ENCODE assay signal across 27 cellular contexts in genomic region chr4:7397206-7398103, GRCh38. TPM values are rescaled to one million over a fixed set of nuclear protein-coding genes. Genes with fewer than 3 reads are reported as not detected.
DNase-seq lines count a peak whose midpoint lies in the region; ATAC-seq, FAIRE-seq and TF ChIP-seq lines count a peak whose summit lies in the region.
"Had no signal": no experiment of that assay in that cellular context is flagged by ENCODE, and none has a peak within 500 bp of the region (broad histone marks: within the 10 kb centered on the region; RNA-seq: fewer than 3 reads in every experiment).

No MANE protein-coding gene starts in this region.

- no peak for FAIRE-seq in astrocyte (lab: Jason Lieb, UNC)
- FAIRE-seq: A204.1, colon, endometrium, G401.6, K562 had no signal

- H3K9ac ChIP-seq in astrocyte (ENCODE audit: low read length): no peak overlapping the region
- H3K9ac ChIP-seq in stomach smooth muscle (ENCODE audit: low read length in 2 of 2): no peak overlapping the region

- peak overlapping the region; percentile 29 for H3K4me3 Mint-ChIP-seq in astrocyte (ENCODE audit: unreplicated experiment)
- H3K4me3 Mint-ChIP-seq: stimulated activated memory B cell treated with anti-CD40 and anti-IgM and Interleukin-4, amounts not matched to agents 10 μg/mL and 1 μg/mL and 100 μg/mL, for 72 hours had no signal

- H4K20me1 ChIP-seq in astrocyte (ENCODE audit: insufficient read depth, low read length): peaks cover 5% of the 10 kb centered on the region

- no peak overlapping the region for H2AFZ ChIP-seq in astrocyte (ENCODE audit: low read depth, low read length)

- no peak overlapping the region for H3K27ac ChIP-seq in astrocyte (ENCODE audit: low read depth, low read length)
- no peak overlapping the region for H3K27ac ChIP-seq in stomach smooth muscle (ENCODE audit: low read length)
- H3K27ac ChIP-seq: HL-60, left lung, prostate gland, tibial nerve had no signal

- peaks cover 6% of the 10 kb centered on the region for H3K9me3 Mint-ChIP-seq in astrocyte (ENCODE audit: unreplicated experiment)

- H3K36me3 Mint-ChIP-seq in astrocyte (ENCODE audit: low read depth, unreplicated experiment): peaks cover 4% of the 10 kb centered on the region
- H3K36me3 Mint-ChIP-seq: stimulated activated memory B cell treated with anti-CD40 and anti-IgM and Interleukin-4, amounts not matched to agents 10 μg/mL and 1 μg/mL and 100 μg/mL, for 72 hours had no signal

- peaks cover 52% of the 10 kb centered on the region for H3K4me1 Mint-ChIP-seq in astrocyte (ENCODE audit: low read depth, unreplicated experiment)
- H3K4me1 Mint-ChIP-seq: stimulated activated memory B cell treated with anti-CD40 and anti-IgM and Interleukin-4, amounts not matched to agents 10 μg/mL and 1 μg/mL and 100 μg/mL, for 72 hours had no signal

- TF ChIP-seq CTCF in astrocyte (IDR thresholded peaks at IDR 0.05; ENCODE audit: insufficient read depth, low read depth, low read length): no peak

- peak overlapping the region; percentile 53 for H3K4me2 ChIP-seq in astrocyte (ENCODE audit: low read length)

- H3K79me2 ChIP-seq in astrocyte (ENCODE audit: insufficient read depth, low read length): no peaks in the 10 kb centered on the region

- H3K4me1 ChIP-seq in astrocyte (ENCODE audit: insufficient read depth, low read length) (peaks cover 36% of the 10 kb centered on the region), stomach smooth muscle (ENCODE audit: control insufficient read depth, insufficient read depth, low read length) (peaks cover 26% of the 10 kb centered on the region)
- H3K4me1 ChIP-seq: left lung, prostate gland had no signal

- H3K27me3 ChIP-seq in astrocyte (ENCODE audit: insufficient read depth, low read length) (peaks cover under 1% of the 10 kb centered on the region), stomach smooth muscle (ENCODE audit: control insufficient read depth in 1 of 2, insufficient read depth in 2 of 2, low read length in 2 of 2) (peaks cover 0 to 2% of the 10 kb centered on the region in 2 donors)
- H3K27me3 ChIP-seq: tibial nerve had no signal

- H3K27me3 Mint-ChIP-seq in astrocyte (ENCODE audit: low read depth, unreplicated experiment): peaks cover 13% of the 10 kb centered on the region

- H3K9me3 ChIP-seq in astrocyte (ENCODE audit: insufficient read depth, low read depth, low read length): no peaks in the 10 kb centered on the region
- H3K9me3 ChIP-seq in stomach smooth muscle (ENCODE audit: control insufficient read depth in 2 of 2, low read length in 2 of 2): no peaks in the 10 kb centered on the region
- H3K9me3 ChIP-seq: left lung, prostate gland, tibial nerve had no signal

- peak overlapping the region; percentile 83 for H3K27ac Mint-ChIP-seq in astrocyte (ENCODE audit: unreplicated experiment)
- H3K27ac Mint-ChIP-seq: stimulated activated memory B cell treated with anti-CD40 and anti-IgM and Interleukin-4, amounts not matched to agents 10 μg/mL and 1 μg/mL and 100 μg/mL, for 72 hours had no signal

- H3K36me3 ChIP-seq in astrocyte (ENCODE audit: insufficient read depth, low read length) (no peaks in the 10 kb centered on the region), stomach smooth muscle (ENCODE audit: control insufficient read depth in 2 of 2, insufficient read depth in 2 of 2, low read length in 2 of 2) (no peaks in the 10 kb centered on the region)
- H3K36me3 ChIP-seq: left lung, prostate gland, tibial nerve had no signal

- H3K4me3 ChIP-seq in astrocyte (ENCODE audit: insufficient read depth, low read depth, low read length) (no peak overlapping the region), stomach smooth muscle (ENCODE audit: low read length in 2 of 2) (peak overlapping the region; percentile 9 to 35)
- H3K4me3 ChIP-seq: K562, left lung, prostate gland, tibial nerve had no signal

- ATAC-seq in left lobe of liver: no peak
- ATAC-seq in GM19463 (IDR thresholded peaks at IDR 0.05; ENCODE audit: unreplicated experiment): no peak
- ATAC-seq in HG02852 (IDR thresholded peaks at IDR 0.05; ENCODE audit: unreplicated experiment): no peak
- ATAC-seq: K562; stimulated activated memory B cell treated with anti-CD40 and anti-IgM and Interleukin-4, amounts not matched to agents 10 μg/mL and 1 μg/mL and 100 μg/mL, for 72 hours had no signal

- DNase-seq in activated CD8-positive, alpha-beta memory T cell treated with anti-CD3 and anti-CD28 coated beads, Interleukin-2, amount 50 U/mL, for 48 hours: peak; percentile 32
- DNase-seq in activated CD8-positive, alpha-beta memory T cell treated with anti-CD3 and anti-CD28 coated beads for 24 hours: no peak
- peak; percentile 69 for DNase-seq in astrocyte (ENCODE audit: low read depth)
- DNase-seq in left lobe of liver (ENCODE audit: low spot score): peak; percentile 29
- no peak for DNase-seq in GDM1 (lab: John Stamatoyannopoulos, UW)
- DNase-seq: activated CD4-positive, alpha-beta T cell treated with anti-CD3 and anti-CD28 coated beads for 4 hours; activated naive CD4-positive, alpha-beta T cell treated with Interleukin-2 at 50 U/mL for 16 hours; activated T-cell treated with anti-CD3 and anti-CD28 coated beads for 4 hours; C1 segment of cervical spinal cord; foreskin melanocyte; NCI-H2081 treated with DMSO at 0.1 percent for 48 hours; NCI-H526; stimulated activated CD4-positive, alpha-beta T cell treated with anti-CD3 and anti-CD28 coated beads, Interleukin-12 subunit alpha, Interleukin-12 subunit beta, amount 100 ng/mL, for 4 hours had no signal

RNA-seq across cellular contexts. Expression of gene PSAPL1, which starts 37.3 kb away (rescaled TPM):
- total RNA-seq in astrocyte (not detected in 2 replicates), left lobe of liver (not detected)
- total RNA-seq: aorta, K562 had no signal

Comparison
In these comparisons a context has a peak if more than half of its experiments do, and no peak if none do; other contexts are left out.
1. DNase-seq: peak in activated CD8-positive, alpha-beta memory T cell treated with anti-CD3 and anti-CD28 coated beads, Interleukin-2, amount 50 U/mL, for 48 hours (single experiment), astrocyte (single experiment) and left lobe of liver (single experiment); none in activated CD8-positive, alpha-beta memory T cell treated with anti-CD3 and anti-CD28 coated beads for 24 hours (single experiment) and GDM1 (single experiment).